29 cellular contexts compared by ENCODE assay signal in the genomic region with DNA sequence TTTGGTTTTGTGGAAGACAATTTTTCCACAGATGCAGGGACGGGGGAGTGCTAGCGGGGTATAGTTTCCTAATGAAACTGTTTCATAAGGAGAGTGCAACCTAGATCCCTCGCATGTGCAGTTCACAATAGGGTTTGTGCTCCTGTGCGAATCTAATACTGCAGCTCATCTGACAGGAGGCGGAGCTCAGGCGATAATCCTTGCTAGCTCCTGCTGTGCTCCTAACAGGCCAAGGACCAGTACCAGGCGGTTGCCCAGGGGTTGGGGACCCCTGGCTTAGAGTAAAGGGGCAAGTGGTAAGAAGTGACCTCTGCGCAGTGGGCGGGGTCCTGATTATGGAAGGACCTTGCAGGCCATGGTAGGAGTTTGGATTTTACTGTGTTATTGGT. TPM values are rescaled to one million over a fixed set of nuclear protein-coding genes. Genes with fewer than 3 reads are reported as not detected.
DNase-seq lines count a peak whose midpoint lies in the region; ATAC-seq, FAIRE-seq and TF ChIP-seq lines count a peak whose summit lies in the region.
"Had no signal": no experiment of that assay in that cellular context is flagged by ENCODE, and none has a peak within 500 bp of the region (broad histone marks: within the 10 kb centered on the region; RNA-seq: fewer than 3 reads in every experiment).

No MANE protein-coding gene starts in this region.

- TF ChIP-seq POLR2A in uterus (IDR thresholded peaks at IDR 0.05) = no peak

- peak; percentile 97 for FAIRE-seq in D721Med (lab: Jason Lieb, UNC)

- H3K9me3 ChIP-seq in uterus = no peaks in the 10 kb centered on the region
- H3K9me3 ChIP-seq: BLaER1, Caco-2, SJSA1, tibial nerve had no signal

- H3K27me3 ChIP-seq in uterus = no peaks in the 10 kb centered on the region
- H3K27me3 ChIP-seq: SJSA1, tibial nerve had no signal

- no peak for DNase-seq in D721Med (ENCODE audit: insufficient read length, low spot score)
- peak; percentile 37 for DNase-seq in NCI-H2227 (lab: John Stamatoyannopoulos, UW; ENCODE audit: unreplicated experiment)
- DNase-seq in ecto neural progenitor cell (ENCODE audit: low spot score) = peak; percentile 58
- peak; percentile 17 for DNase-seq in retina
- DNase-seq in COLO668 (lab: John Stamatoyannopoulos, UW; ENCODE audit: unreplicated experiment) = no peak
- no peak for DNase-seq in uterus
- no peak for DNase-seq in medulla oblongata (ENCODE audit: extremely low spot score)
- DNase-seq: activated CD4-positive, alpha-beta T cell treated with anti-CD3 and anti-CD28 coated beads for 48 hours; amniotic stem cell; Caco-2; DND-41; effector CD4-positive, alpha-beta T cell; hypothalamus; KG1; NCI-H1092 treated with DMSO at 0.1 percent for 48 hours; NCI-H1694 treated with DMSO at 0.1 percent for 48 hours; OCI-M1; stimulated activated CD4-positive, alpha-beta T cell treated with anti-CD3 and anti-CD28 coated beads, Interleukin-4, amount 100 ng/mL, for 24 hours; T1000 had no signal

- H3K4me3 ChIP-seq in uterus = no peak overlapping the region
- H3K4me3 ChIP-seq: BLaER1, SJSA1, tibial nerve had no signal

- intact Hi-C loops in uterus (cut with DNase I; ENCODE audit: low total_unique reads) = no loop called here

- no peak overlapping the region for H3K27ac ChIP-seq in uterus
- H3K27ac ChIP-seq: BLaER1, parathyroid adenoma, RWPE1, SJSA1, tibial nerve had no signal

- no peaks in the 10 kb centered on the region for H3K4me1 ChIP-seq in uterus
- H3K4me1 ChIP-seq: parathyroid adenoma had no signal

- TF ChIP-seq CTCF in D721Med (IDR thresholded peaks at IDR 0.05; ENCODE audit: insufficient read depth, missing control alignments) (no peak), uterus (IDR thresholded peaks at IDR 0.05) (no peak)

- no peaks in the 10 kb centered on the region for H3K36me3 ChIP-seq in uterus
- H3K36me3 ChIP-seq: BLaER1, SJSA1, tibial nerve had no signal

- no peak for ATAC-seq in HG03354 (IDR thresholded peaks at IDR 0.05; ENCODE audit: poor library complexity, severe bottlenecking, unreplicated experiment)
- ATAC-seq: activated T-helper 17 cell treated with anti-CD3 and anti-CD28 coated beads, Interleukin-2, amount 50 U/mL, for 72 hours; HCT116; left lobe of liver; sciatic nerve had no signal

RNA-seq across cellular contexts. Expression of gene SCML1, which starts 3.8 kb away (rescaled TPM):
- 10 to 100 TPM; 14.1 to 40.2 (median 21.7) TPM for total RNA-seq in uterus

Comparison
In these comparisons a context has a peak if more than half of its experiments do, and no peak if none do; other contexts are left out.
1. DNase-seq: peak in NCI-H2227 (single experiment), ecto neural progenitor cell (single experiment) and retina (single experiment); none in D721Med (single experiment), COLO668 (single experiment), uterus (0 of 2) and medulla oblongata (single experiment).